Comparison of ENCODE assay signal across 25 cellular contexts in genomic region chr11:132205496-132205895, GRCh38.
"Had no signal": no experiment of that assay in that cellular context is flagged by ENCODE, and none has a peak within 500 bp of the region (broad histone marks: within the 10 kb centered on the region; RNA-seq: fewer than 3 reads in every experiment).

No MANE protein-coding gene starts in this region.

- H3K27me3 ChIP-seq: hepatocyte, ovary, right atrium auricular region, right lobe of liver, testis, thyroid gland, transverse colon, upper lobe of left lung, vagina had no signal

- H2AFZ ChIP-seq: hepatocyte had no signal

- H3K9me3 ChIP-seq: lower lobe of right lung, ovary, right atrium auricular region, right lobe of liver, testis, thyroid gland, transverse colon, upper lobe of left lung, vagina had no signal

- H3K27ac ChIP-seq: hepatocyte, lower lobe of right lung, ovary, right atrium auricular region, right lobe of liver, testis, thyroid gland, transverse colon, upper lobe of left lung, vagina had no signal

- H3K4me1 ChIP-seq: lower lobe of right lung, right atrium auricular region, right lobe of liver, testis, thyroid gland, transverse colon, upper lobe of left lung, vagina had no signal

- H3K4me3 ChIP-seq: hepatocyte, lower lobe of right lung, ovary, right atrium auricular region, right lobe of liver, smooth muscle cell, testis, thyroid gland, transverse colon, upper lobe of left lung, vagina had no signal

- ATAC-seq: left cardiac atrium; left lobe of liver; lower lobe of right lung; naive thymus-derived CD4-positive, alpha-beta T cell; natural killer cell treated with Interleukin-12 subunit alpha and Interleukin-12 subunit beta and Interleukin-15 and Interleukin-18, amount 100 ng/mL, for 72 hours; right lobe of liver; stimulated activated memory B cell treated with anti-CD40 and anti-IgM and Interleukin-4, amounts not matched to agents 10 μg/mL and 1 μg/mL and 100 μg/mL, for 72 hours; stimulated activated naive CD8-positive, alpha-beta T cell treated with anti-CD3 and anti-CD28 coated beads, Interleukin-15, amount 100 ng/mL, for 72 hours had no signal

- H3K36me3 ChIP-seq: lower lobe of right lung, ovary, right atrium auricular region, right lobe of liver, thyroid gland, transverse colon, upper lobe of left lung, vagina had no signal

- H3K4me2 ChIP-seq: hepatocyte, smooth muscle cell had no signal

- H3K79me2 ChIP-seq: hepatocyte had no signal

- DNase-seq: kidney glomerular epithelial cell; left cardiac atrium; lower lobe of right lung; mesendoderm; naive thymus-derived CD4-positive, alpha-beta T cell; ovary; right lobe of liver; stimulated activated CD4-positive, alpha-beta T cell treated with anti-CD3 and anti-CD28 coated beads, Interleukin-1b, Interleukin-23, amount 100 ng/mL, for 48 hours; stimulated activated CD4-positive, alpha-beta T cell treated with anti-CD3 and anti-CD28 coated beads, Interleukin-2, amount 100 ng/mL, for 48 hours; stimulated activated CD4-positive, alpha-beta T cell treated with anti-CD3 and anti-CD28 coated beads, Interleukin-4, amount 100 ng/mL, for 4 hours; stimulated activated CD8-positive, alpha-beta memory T cell treated with anti-CD3 and anti-CD28 coated beads, Interleukin-4, amount 100 ng/mL, for 48 hours; stimulated activated naive CD4-positive, alpha-beta T cell treated with Interleukin-2 at 50 U/mL for 16 hours; stimulated activated naive CD8-positive, alpha-beta T cell treated with anti-CD3 and anti-CD28 coated beads, Interleukin-15, amount 100 ng/mL, for 72 hours; substantia nigra; testis; thyroid gland; transverse colon; upper lobe of left lung had no signal
